In the genomic region with DNA sequence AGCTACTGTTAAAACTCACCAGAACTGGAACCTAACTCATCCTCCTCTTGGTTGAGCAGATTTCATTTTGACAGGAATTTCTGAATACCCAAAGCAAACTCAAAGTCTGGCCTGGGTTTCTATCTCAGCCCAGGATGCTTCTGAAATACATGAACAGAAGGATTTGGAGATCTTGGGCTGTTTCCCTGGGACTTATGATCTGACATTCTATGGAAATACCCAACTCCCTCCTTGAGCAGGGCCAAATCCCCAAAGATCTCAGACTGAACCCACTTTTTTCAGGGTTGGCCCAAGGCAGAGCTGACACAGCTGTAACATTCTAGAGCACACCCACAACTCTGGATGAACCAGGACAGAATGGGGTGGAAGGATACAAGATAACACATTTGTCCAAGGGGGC, we compare ENCODE assay signal across 9 cellular contexts. TPM values are rescaled to one million over a fixed set of nuclear protein-coding genes. Genes with fewer than 3 reads are reported as not detected.
A peak's percentile ranks its signal among the peaks of the same experiment; 100 is the strongest.
DNase-seq lines count a peak whose midpoint lies in the region; ATAC-seq, FAIRE-seq and TF ChIP-seq lines count a peak whose summit lies in the region.
"Had no signal": no experiment of that assay in that cellular context is flagged by ENCODE, and none has a peak within 500 bp of the region (broad histone marks: within the 10 kb centered on the region; RNA-seq: fewer than 3 reads in every experiment).

No MANE protein-coding gene starts in this region.

- TF ChIP-seq CTCF in PC-3 (conservative IDR thresholded peaks at IDR 0.05; ENCODE audit: low read depth, low read length), result no peak
- TF ChIP-seq CTCF in pancreas (IDR thresholded peaks at IDR 0.05), result no peak

- H3K4me3 Mint-ChIP-seq in CD4-positive, CD25-positive, alpha-beta regulatory T cell, result peak overlapping the region; percentile 97 to 100 (median 98)

- H2AFZ ChIP-seq in PC-3 (ENCODE audit: low read length), result no peak overlapping the region

- POLR2A ChIA-PET in PC-3 (lab: Charles Lee; ENCODE audit: unreplicated experiment), result no interaction called here

- peak overlapping the region; percentile 98 to 99 (median 98) for H3K27ac Mint-ChIP-seq in CD4-positive, CD25-positive, alpha-beta regulatory T cell

- no peaks in the 10 kb centered on the region for H3K9me2 ChIP-seq in PC-3 (replicated peaks; ENCODE audit: low read length)

- intact Hi-C loops in PC-3 (cut with micrococcal nuclease), result loop anchor here (2.0 to 10.0 kb wide), 4 partner anchors 70 to 353 kb away; a partner anchor contains a TSS
- intact Hi-C loops in pancreas (cut with DNase I), result no loop called here

- peaks cover 21% of the 10 kb centered on the region for H3K27me3 Mint-ChIP-seq in CD4-positive, CD25-positive, alpha-beta regulatory T cell

- no peak overlapping the region for H3K9ac ChIP-seq in PC-3 (ENCODE audit: low read length)
- H3K9ac ChIP-seq in endocrine pancreas (ENCODE audit: control insufficient read depth, insufficient read depth, low read length), result no peak overlapping the region

- no peaks in the 10 kb centered on the region for H4K20me1 ChIP-seq in PC-3 (ENCODE audit: low read length)

- DNase-seq in CD4-positive, CD25-positive, alpha-beta regulatory T cell, result no peak
- DNase-seq in PC-3 (no peak), pancreas (no peak)
- DNase-seq in central memory CD4-positive, alpha-beta T cell, result no peak

- no peak for FAIRE-seq in pancreas (lab: Jason Lieb, UNC)

- no peak for ATAC-seq in CD4-positive, CD25-positive, alpha-beta regulatory T cell (ENCODE audit: low read depth in 2 of 2)
- no peak for ATAC-seq in PC-3
- no peak for ATAC-seq in pancreas
- no peak for ATAC-seq in GM19328 (IDR thresholded peaks at IDR 0.05; ENCODE audit: unreplicated experiment)
- no peak for ATAC-seq in HG03521 (IDR thresholded peaks at IDR 0.05; ENCODE audit: unreplicated experiment)
- no peak for ATAC-seq in HG03442 (IDR thresholded peaks at IDR 0.05; ENCODE audit: unreplicated experiment)

- H3K36me3 ChIP-seq in CD4-positive, CD25-positive, alpha-beta regulatory T cell (ENCODE audit: control insufficient read depth, insufficient read depth, low read length), result peaks cover 8% of the 10 kb centered on the region
- H3K36me3 ChIP-seq in PC-3 (ENCODE audit: low read depth, low read length) (no peaks in the 10 kb centered on the region), endocrine pancreas (ENCODE audit: control insufficient read depth, insufficient read depth, low read length) (no peaks in the 10 kb centered on the region), pancreas (no peaks in the 10 kb centered on the region)
- H3K36me3 ChIP-seq: cardiac muscle cell had no signal

- CTCF ChIA-PET in PC-3 (lab: Charles Lee), result no interaction called here

- peak overlapping the region; percentile 90 for H3K4me3 ChIP-seq in CD4-positive, CD25-positive, alpha-beta regulatory T cell (ENCODE audit: low read depth, low read length)
- H3K4me3 ChIP-seq in PC-3 (ENCODE audit: low read length) (no peak overlapping the region), endocrine pancreas (ENCODE audit: control insufficient read depth, insufficient read depth, low read length) (peak overlapping the region; percentile 82), pancreas (no peak overlapping the region)

- H3K36me3 Mint-ChIP-seq in CD4-positive, CD25-positive, alpha-beta regulatory T cell, result peaks cover 24% of the 10 kb centered on the region

- peak overlapping the region; percentile 91; the same call in 1 of the 2 replicates for H3K4me2 ChIP-seq in PC-3 (ENCODE audit: low read length)

- no peaks in the 10 kb centered on the region for H3K9me3 Mint-ChIP-seq in CD4-positive, CD25-positive, alpha-beta regulatory T cell

- H3F3A ChIP-seq in PC-3 (ENCODE audit: low read length, unreplicated experiment), result no peaks in the 10 kb centered on the region

- H3K27ac ChIP-seq in CD4-positive, CD25-positive, alpha-beta regulatory T cell (ENCODE audit: insufficient read depth, low read length, poor library complexity, severe bottlenecking), result peak overlapping the region; percentile 92
- no peak overlapping the region for H3K27ac ChIP-seq in PC-3 (ENCODE audit: low read length)
- peak overlapping the region in 3 of 4 donors; percentile 98 to 100 (median 100) for H3K27ac ChIP-seq in pancreas
- H3K27ac ChIP-seq: cardiac muscle cell had no signal

- peaks cover 36% of the 10 kb centered on the region for H3K79me2 ChIP-seq in PC-3 (ENCODE audit: low read length)

- H3K4me1 ChIP-seq in CD4-positive, CD25-positive, alpha-beta regulatory T cell (ENCODE audit: control insufficient read depth, insufficient read depth, low read length, poor library complexity, severe bottlenecking), result peaks cover 41% of the 10 kb centered on the region
- H3K4me1 ChIP-seq in PC-3 (ENCODE audit: insufficient read depth, low read length) (peaks cover 24% of the 10 kb centered on the region), endocrine pancreas (ENCODE audit: control insufficient read depth, insufficient read depth, low read length) (peaks cover 13% of the 10 kb centered on the region), pancreas (peaks cover 0 to 19% (median 15%) of the 10 kb centered on the region in 3 donors)

- no TSS peak for BruUV-seq in PC-3 (replicated peaks; lab: Mats Ljungman, UMichigan)

- H3K9me3 ChIP-seq in CD4-positive, CD25-positive, alpha-beta regulatory T cell (ENCODE audit: control insufficient read depth in 2 of 2, low read length in 2 of 2), result no peaks in the 10 kb centered on the region
- no peaks in the 10 kb centered on the region for H3K9me3 ChIP-seq in PC-3 (ENCODE audit: low read length)
- H3K9me3 ChIP-seq in endocrine pancreas (ENCODE audit: control insufficient read depth, low read length), result no peaks in the 10 kb centered on the region
- no peaks in the 10 kb centered on the region for H3K9me3 ChIP-seq in pancreas

- peaks cover 4 to 58% (median 46%) of the 10 kb centered on the region in 4 donors for H3K4me1 Mint-ChIP-seq in CD4-positive, CD25-positive, alpha-beta regulatory T cell

- peaks cover 3% of the 10 kb centered on the region for H3K27me3 ChIP-seq in CD4-positive, CD25-positive, alpha-beta regulatory T cell (ENCODE audit: control insufficient read depth, insufficient read depth, low read length)
- H3K27me3 ChIP-seq in PC-3 (ENCODE audit: low read length), result no peaks in the 10 kb centered on the region
- no peaks in the 10 kb centered on the region for H3K27me3 ChIP-seq in endocrine pancreas (ENCODE audit: control insufficient read depth, insufficient read depth, low read length)
- no peaks in the 10 kb centered on the region for H3K27me3 ChIP-seq in pancreas
- H3K27me3 ChIP-seq: cardiac muscle cell had no signal

RNA-seq across cellular contexts. Expression of a gene that starts 1.1 kb away (rescaled TPM):
- total RNA-seq in CD4-positive, CD25-positive, alpha-beta regulatory T cell, result 324 TPM
- polyA plus RNA-seq in CD4-positive, CD25-positive, alpha-beta regulatory T cell, result 1,000 to 10,000 TPM; 1,031 to 1,148 (median 1,078) TPM
- total RNA-seq in PC-3 (2014; rRNA removed), result 74.6 and 105 TPM in 2 replicates
- total RNA-seq in pancreas, result 100 to 1,000 TPM; 138 to 361 (median 186) TPM
- 100 to 1,000 TPM; 114 to 329 TPM for polyA plus RNA-seq in pancreas

Comparison
In these comparisons a context has a peak if more than half of its experiments do, and no peak if none do; other contexts are left out.
1. H3K4me3 ChIP-seq: peak in CD4-positive, CD25-positive, alpha-beta regulatory T cell (single experiment) and endocrine pancreas (single experiment); none in PC-3 (single experiment) and pancreas (0 of 4).